In the genomic region with DNA sequence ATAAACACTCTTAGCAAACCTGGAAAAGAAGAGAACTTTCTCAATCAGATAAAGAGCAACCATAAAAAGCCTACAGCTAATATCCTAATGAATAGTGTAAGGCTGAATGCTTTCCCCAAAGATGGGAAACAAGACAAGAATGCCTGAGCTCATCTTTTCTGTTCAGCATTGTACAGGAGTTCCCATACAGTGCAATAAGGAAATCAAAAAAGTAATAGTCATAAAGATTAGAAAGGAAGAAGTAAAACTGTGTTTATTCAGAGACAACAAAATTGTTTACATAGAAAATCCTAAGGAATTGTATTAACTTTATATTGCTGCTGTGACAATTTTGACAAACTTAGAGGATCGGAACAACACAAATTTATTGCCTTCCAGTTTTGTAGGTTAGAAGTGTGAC, we compare ENCODE assay signal across 7 cellular contexts.
"Had no signal": no experiment of that assay in that cellular context is flagged by ENCODE, and none has a peak within 500 bp of the region (broad histone marks: within the 10 kb centered on the region; RNA-seq: fewer than 3 reads in every experiment).

No MANE protein-coding gene starts in this region.

- ATAC-seq: HCT116, HepG2 had no signal

- DNase-seq: GM23248, GOT3, H7, HFFc6, KBM-7 had no signal
